In genomic region chr4:6183740-6184139, GRCh38 we compare ENCODE assay signal across 13 cellular contexts. TPM values are rescaled to one million over a fixed set of nuclear protein-coding genes. Genes with fewer than 3 reads are reported as not detected.
DNase-seq lines count a peak whose midpoint lies in the region; ATAC-seq, FAIRE-seq and TF ChIP-seq lines count a peak whose summit lies in the region.
"Had no signal": no experiment of that assay in that cellular context is flagged by ENCODE, and none has a peak within 500 bp of the region (broad histone marks: within the 10 kb centered on the region; RNA-seq: fewer than 3 reads in every experiment).

No MANE protein-coding gene starts in this region.

- peak overlapping the region; percentile 83 to 88 (median 85) for H3K27ac Mint-ChIP-seq in CD4-positive, CD25-positive, alpha-beta regulatory T cell
- H3K27ac Mint-ChIP-seq: H9 had no signal

- TF ChIP-seq EP300 in upper lobe of left lung (IDR thresholded peaks at IDR 0.05): no peak

- peaks cover 0 to 23% (median 5%) of the 10 kb centered on the region in 7 donors for H3K9me3 Mint-ChIP-seq in CD4-positive, CD25-positive, alpha-beta regulatory T cell

- FAIRE-seq in RCC 7860 (lab: Jason Lieb, UNC) (no peak), HTR-8/SVneo (lab: Jason Lieb, UNC) (no peak), frontal cortex (lab: Jason Lieb, UNC) (no peak)
- FAIRE-seq: small intestine had no signal

- H3K27ac ChIP-seq in CD4-positive, CD25-positive, alpha-beta regulatory T cell (ENCODE audit: insufficient read depth, low read length, poor library complexity, severe bottlenecking): peak overlapping the region; percentile 72
- H3K27ac ChIP-seq in upper lobe of left lung: no peak overlapping the region
- H3K27ac ChIP-seq: C4-2B, cardiac muscle cell, RWPE1 had no signal

- TF ChIP-seq POLR2A in upper lobe of left lung (IDR thresholded peaks at IDR 0.05): no peak

- peaks cover 88% of the 10 kb centered on the region for H3K4me1 ChIP-seq in CD4-positive, CD25-positive, alpha-beta regulatory T cell (ENCODE audit: control insufficient read depth, insufficient read depth, low read length, poor library complexity, severe bottlenecking)
- no peaks in the 10 kb centered on the region for H3K4me1 ChIP-seq in upper lobe of left lung

- H3K4me3 Mint-ChIP-seq in CD4-positive, CD25-positive, alpha-beta regulatory T cell: peak overlapping the region; percentile 28 to 81 (median 58)
- H3K4me3 Mint-ChIP-seq: H9 had no signal

- no peak for TF ChIP-seq CTCF in upper lobe of left lung (IDR thresholded peaks at IDR 0.05)

- H3K4me3 ChIP-seq in CD4-positive, CD25-positive, alpha-beta regulatory T cell (ENCODE audit: low read depth, low read length): peak overlapping the region; percentile 63
- H3K4me3 ChIP-seq in upper lobe of left lung: no peak overlapping the region
- H3K4me3 ChIP-seq: cardiac muscle cell had no signal

- peaks cover 6% of the 10 kb centered on the region for H3K36me3 Mint-ChIP-seq in CD4-positive, CD25-positive, alpha-beta regulatory T cell

- ATAC-seq in CD4-positive, CD25-positive, alpha-beta regulatory T cell (ENCODE audit: low read depth in 2 of 2): no peak
- peak; percentile 18 for ATAC-seq in GM18868 (IDR thresholded peaks at IDR 0.05; ENCODE audit: unreplicated experiment)
- peak; percentile 50 for ATAC-seq in HG02610 (IDR thresholded peaks at IDR 0.05; ENCODE audit: unreplicated experiment)
- no peak for ATAC-seq in upper lobe of left lung (ENCODE audit: low FRiP score in 2 of 2)

- no peaks in the 10 kb centered on the region for H3K27me3 Mint-ChIP-seq in CD4-positive, CD25-positive, alpha-beta regulatory T cell

- DNase-seq in CD4-positive, CD25-positive, alpha-beta regulatory T cell: peak in 2 of 3 donors; percentile 28 to 66
- DNase-seq in LHCN-M2 (ENCODE audit: low read depth) (peak; percentile 65), RCC 7860 (ENCODE audit: low spot score) (no peak), HTR-8/SVneo (ENCODE audit: insufficient read length, low spot score) (no peak), upper lobe of left lung (no peak), frontal cortex (ENCODE audit: low spot score in 2 of 2) (no peak)
- DNase-seq: H9, small intestine had no signal

- peaks cover 3% of the 10 kb centered on the region for H3K36me3 ChIP-seq in CD4-positive, CD25-positive, alpha-beta regulatory T cell (ENCODE audit: control insufficient read depth, insufficient read depth, low read length)
- H3K36me3 ChIP-seq in upper lobe of left lung: no peaks in the 10 kb centered on the region
- H3K36me3 ChIP-seq: cardiac muscle cell had no signal

- no peaks in the 10 kb centered on the region for H3K27me3 ChIP-seq in CD4-positive, CD25-positive, alpha-beta regulatory T cell (ENCODE audit: control insufficient read depth, insufficient read depth, low read length)
- H3K27me3 ChIP-seq in upper lobe of left lung: no peaks in the 10 kb centered on the region
- H3K27me3 ChIP-seq: cardiac muscle cell had no signal

- H3K9me3 ChIP-seq in CD4-positive, CD25-positive, alpha-beta regulatory T cell (ENCODE audit: control insufficient read depth in 2 of 2, low read length in 2 of 2): no peaks in the 10 kb centered on the region
- H3K9me3 ChIP-seq in upper lobe of left lung: peaks cover 0 to 19% (median 2%) of the 10 kb centered on the region in 4 donors

- WGBS in upper lobe of left lung, 2 donors: 73 to 80% methylated on average over 4 of the region's 4 CpGs

- H3K4me1 Mint-ChIP-seq in CD4-positive, CD25-positive, alpha-beta regulatory T cell: peaks cover 30 to 83% (median 49%) of the 10 kb centered on the region in 4 donors

RNA-seq across cellular contexts. Expression of gene JAKMIP1, which starts 16.6 kb away (rescaled TPM):
- 39.7 TPM for total RNA-seq in CD4-positive, CD25-positive, alpha-beta regulatory T cell
- polyA plus RNA-seq in CD4-positive, CD25-positive, alpha-beta regulatory T cell: 10 to 100 TPM; 18.7 to 33.7 (median 26.3) TPM
- total RNA-seq in LHCN-M2 (2014; rRNA removed): not detected in 2 replicates
- polyA plus RNA-seq in LHCN-M2 (2012): not detected
- total RNA-seq in upper lobe of left lung: 1 to 10 TPM in 3 of 6 donors, under 1 TPM in 3; 0.40 to 6.8 (median 1.0) TPM
- 28.9 TPM for total RNA-seq in frontal cortex

Comparison
In these comparisons a context has a peak if more than half of its experiments do, and no peak if none do; other contexts are left out.
1. ATAC-seq: peak in GM18868 (single experiment) and HG02610 (single experiment); none in CD4-positive, CD25-positive, alpha-beta regulatory T cell (0 of 2) and upper lobe of left lung (0 of 2).
2. DNase-seq: peak in CD4-positive, CD25-positive, alpha-beta regulatory T cell (2 of 3) and LHCN-M2 (single experiment); none in RCC 7860 (single experiment), HTR-8/SVneo (single experiment), upper lobe of left lung (0 of 2) and frontal cortex (0 of 2).